Comparison of ENCODE assay signal across 8 cellular contexts in the genomic region with DNA sequence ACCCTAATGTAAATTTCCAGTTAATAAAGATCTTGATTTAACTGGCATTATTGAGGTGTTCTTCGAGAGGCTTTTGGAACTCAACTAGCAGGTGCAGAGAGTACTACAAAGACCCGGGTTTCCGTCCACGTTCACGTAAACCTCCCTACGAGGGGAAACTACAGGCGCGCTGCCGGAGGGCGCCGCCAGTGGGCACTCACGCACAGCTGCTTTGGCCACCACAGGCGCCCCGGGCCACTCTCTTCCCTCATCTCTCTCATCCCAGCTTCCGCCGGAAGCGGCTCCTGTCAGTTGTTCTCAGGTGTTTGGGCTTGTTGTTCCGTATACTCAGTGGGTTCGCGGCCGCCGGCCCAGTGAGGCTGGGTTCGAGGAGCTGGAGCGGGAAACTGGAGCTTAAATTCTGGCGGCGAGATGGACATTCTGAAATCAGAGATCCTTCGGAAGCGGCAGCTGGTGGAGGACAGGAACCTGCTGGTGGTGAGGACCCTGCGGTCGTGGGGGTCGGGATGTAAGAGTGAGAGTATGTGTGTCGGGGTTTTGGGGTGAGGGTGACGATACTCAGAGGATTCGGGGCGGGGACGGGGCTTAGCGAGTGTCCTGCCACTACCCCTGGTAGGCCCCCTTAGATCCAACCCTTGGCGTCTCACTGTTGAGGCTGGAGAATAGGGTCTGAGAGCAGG. TPM values are rescaled to one million over a fixed set of nuclear protein-coding genes. Genes with fewer than 3 reads are reported as not detected.
DNase-seq lines count a peak whose midpoint lies in the region; ATAC-seq and TF ChIP-seq lines count a peak whose summit lies in the region.

A gene with protein sequence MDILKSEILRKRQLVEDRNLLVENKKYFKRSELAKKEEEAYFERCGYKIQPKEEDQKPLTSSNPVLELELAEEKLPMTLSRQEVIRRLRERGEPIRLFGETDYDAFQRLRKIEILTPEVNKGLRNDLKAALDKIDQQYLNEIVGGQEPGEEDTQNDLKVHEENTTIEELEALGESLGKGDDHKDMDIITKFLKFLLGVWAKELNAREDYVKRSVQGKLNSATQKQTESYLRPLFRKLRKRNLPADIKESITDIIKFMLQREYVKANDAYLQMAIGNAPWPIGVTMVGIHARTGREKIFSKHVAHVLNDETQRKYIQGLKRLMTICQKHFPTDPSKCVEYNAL (plus strand): TSS at position 290 of the 680 bp plus-strand sequence. CDS start 122 bp downstream, at position 412.

- TF ChIP-seq POLR2A in Peyer's patch (IDR thresholded peaks at IDR 0.05) = peak; percentile 29 to 30

- ATAC-seq in GM21786 (IDR thresholded peaks at IDR 0.05; ENCODE audit: unreplicated experiment) (peak; percentile 100), esophagus mucosa (peak; percentile 100)

- TF ChIP-seq CTCF in Peyer's patch (IDR thresholded peaks at IDR 0.05) = peak; percentile 92 to 96 (median 94)

- H3K27me3 ChIP-seq in Peyer's patch (no peaks in the 10 kb centered on the region), muscle layer of colon (ENCODE audit: control insufficient read depth in 1 of 2, insufficient read depth in 2 of 2, low read length in 2 of 2) (no peaks in the 10 kb centered on the region)

- H3K4me1 ChIP-seq in Peyer's patch (peaks cover 0 to 14% (median 0%) of the 10 kb centered on the region in 4 donors), muscle layer of colon (ENCODE audit: insufficient read depth, low read length) (peaks cover 10% of the 10 kb centered on the region)

- H3K9me3 ChIP-seq in KOPT-K1 (ENCODE audit: insufficient read depth, low read length, poor library complexity, severe bottlenecking) (no peaks in the 10 kb centered on the region), Peyer's patch (no peaks in the 10 kb centered on the region), muscle layer of colon (ENCODE audit: low read length) (no peaks in the 10 kb centered on the region)

- peak; percentile 89 for DNase-seq in Daoy (ENCODE audit: low read depth)
- peak; percentile 92 to 97 (median 93) for DNase-seq in Peyer's patch
- peak; percentile 92 to 96 for DNase-seq in activated T-cell treated with anti-CD3 and anti-CD28 coated beads, Interleukin-2, amount 50 U/mL, for 48 hours
- DNase-seq in stimulated activated CD8-positive, alpha-beta memory T cell treated with anti-CD3 and anti-CD28 coated beads, Interleukin-7, amount 100 ng/mL, for 24 hours (ENCODE audit: low read depth) = peak; percentile 86

- H3K4me3 ChIP-seq in Peyer's patch = peak within 1 kb of the TSS; percentile 76 to 98 (median 86)
- H3K4me3 ChIP-seq in muscle layer of colon (ENCODE audit: low read depth in 1 of 2, low read length in 2 of 2) = peak within 1 kb of the TSS; percentile 88 to 97

- peak within 1 kb of the TSS; percentile 59 for H3K27ac ChIP-seq in KOPT-K1 (ENCODE audit: low read depth, low read length, poor library complexity, severe bottlenecking)
- peak within 1 kb of the TSS; percentile 55 to 63 (median 56) for H3K27ac ChIP-seq in Peyer's patch
- peak within 1 kb of the TSS; percentile 50 for H3K27ac ChIP-seq in muscle layer of colon (ENCODE audit: low read depth, low read length)

- peaks cover 3% of the 10 kb centered on the region; the same call in 1 of the 2 replicates for H3K36me3 ChIP-seq in KOPT-K1 (ENCODE audit: insufficient read depth, low read length)
- H3K36me3 ChIP-seq in Peyer's patch = peaks cover 0 to 5% (median 0%) of the 10 kb centered on the region in 3 donors
- no peaks in the 10 kb centered on the region for H3K36me3 ChIP-seq in muscle layer of colon (ENCODE audit: insufficient read depth, low read length)

- peak within 1 kb of the TSS; percentile 93 for H3K9ac ChIP-seq in muscle layer of colon (ENCODE audit: low read length)

RNA-seq across cellular contexts. Expression of the gene that starts here (rescaled TPM):
- total RNA-seq in Daoy (2014; rRNA removed; shearing (Covaris generic)) = 48.5 and 56.5 TPM in 2 replicates
- total RNA-seq in Peyer's patch (100 to 1,000 TPM in 1 of 4 donors, 10 to 100 TPM in 3; 39.9 to 175 (median 49.6) TPM), esophagus mucosa (12.3 TPM)

Comparison
In these comparisons a context has a peak if more than half of its experiments do, and no peak if none do; other contexts are left out.
1. Peak in every context shown above with its lines: DNase-seq, ATAC-seq, H3K4me3 ChIP-seq and H3K27ac ChIP-seq.